14 cellular contexts compared by ENCODE assay signal in the genomic region with DNA sequence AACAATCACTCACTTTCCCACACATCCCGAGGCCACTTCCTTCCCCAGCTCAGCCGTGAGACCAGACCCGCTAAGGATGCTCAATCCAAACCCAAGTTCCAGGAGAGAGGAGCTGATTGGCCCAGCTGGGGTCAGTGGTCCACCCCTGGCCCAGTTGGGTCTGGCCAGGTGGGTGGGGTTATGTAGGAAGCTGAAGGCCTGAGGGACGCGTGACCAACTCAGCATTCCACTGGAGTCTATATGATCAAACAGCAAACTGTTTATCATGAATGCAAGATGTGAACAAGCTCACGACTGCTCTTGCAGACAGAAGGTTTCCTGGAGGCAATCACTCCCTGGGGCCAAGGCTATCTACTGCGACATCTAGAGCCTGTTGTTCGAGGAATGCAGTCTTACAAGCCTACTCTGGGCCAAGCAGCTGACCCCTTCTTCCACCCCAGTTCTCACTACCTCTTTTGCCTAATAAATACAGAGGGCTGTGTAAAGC. TPM values are rescaled to one million over a fixed set of nuclear protein-coding genes. Genes with fewer than 3 reads are reported as not detected.
DNase-seq lines count a peak whose midpoint lies in the region; ATAC-seq and TF ChIP-seq lines count a peak whose summit lies in the region.
"Had no signal": no experiment of that assay in that cellular context is flagged by ENCODE, and none has a peak within 500 bp of the region (broad histone marks: within the 10 kb centered on the region; RNA-seq: fewer than 3 reads in every experiment).

No MANE protein-coding gene starts in this region.

- POLR2A ChIA-PET in OCI-LY7 (lab: Charles Lee), result interaction anchor here (0.5 to 2.5 kb wide), 5 partner anchors 17 to 365 kb away, joined by 3 to 20 read pairs (median 6); no protein-coding TSS in a partner anchor

- H4K20me1 ChIP-seq in OCI-LY7 (ENCODE audit: insufficient read depth, low read length), result no peaks in the 10 kb centered on the region

- H3K4me1 Mint-ChIP-seq in activated naive CD4-positive, alpha-beta T cell treated with anti-CD3 and anti-CD28 coated beads, Interleukin-2, amount 50 U/mL, for 24 hours, result peaks cover 29% of the 10 kb centered on the region
- peaks cover 46% of the 10 kb centered on the region for H3K4me1 Mint-ChIP-seq in dendritic cell treated with granulocyte-macrophage colony-stimulating factor and Interleukin-4, amounts not matched to agents 40 ng/mL and 50 ng/mL, for 4 days (ENCODE audit: low read depth)

- no peak overlapping the region for H3K4me3 Mint-ChIP-seq in activated naive CD4-positive, alpha-beta T cell treated with anti-CD3 and anti-CD28 coated beads, Interleukin-2, amount 50 U/mL, for 24 hours
- peak overlapping the region; percentile 2 for H3K4me3 Mint-ChIP-seq in dendritic cell treated with granulocyte-macrophage colony-stimulating factor and Interleukin-4, amounts not matched to agents 40 ng/mL and 50 ng/mL, for 4 days

- H3K27me3 Mint-ChIP-seq in activated naive CD4-positive, alpha-beta T cell treated with anti-CD3 and anti-CD28 coated beads, Interleukin-2, amount 50 U/mL, for 24 hours, result no peaks in the 10 kb centered on the region
- peaks cover 1% of the 10 kb centered on the region for H3K27me3 Mint-ChIP-seq in dendritic cell treated with granulocyte-macrophage colony-stimulating factor and Interleukin-4, amounts not matched to agents 40 ng/mL and 50 ng/mL, for 4 days
- H3K27me3 Mint-ChIP-seq: stimulated activated naive CD8-positive, alpha-beta T cell treated with anti-CD3 and anti-CD28 coated beads, Interleukin-15, amount 100 ng/mL, for 72 hours had no signal

- H3K4me3 ChIP-seq in OCI-LY7 (ENCODE audit: low read depth, low read length, poor library complexity, severe bottlenecking) (no peak overlapping the region), thymus (ENCODE audit: low read length) (no peak overlapping the region)
- H3K4me3 ChIP-seq: SJCRH30, vagina had no signal

- intact Hi-C loops in OCI-LY7 (cut with micrococcal nuclease; ENCODE audit: unreplicated experiment), result loop anchor here (5.0 kb wide), 1 partner anchor 372 kb away; no protein-coding TSS in a partner anchor
- intact Hi-C loops in dendritic cell treated with granulocyte-macrophage colony-stimulating factor and Interleukin-4, amounts not matched to agents 40 ng/mL and 50 ng/mL, for 4 days (cut with micrococcal nuclease), result loop anchor here (5.0 kb wide), 1 partner anchor 242 kb away; the partner anchor contains the start of gene POMT1

- peak overlapping the region; percentile 60 for H3K4me2 ChIP-seq in OCI-LY7 (ENCODE audit: low read length)

- H3K9me2 ChIP-seq in OCI-LY7 (ENCODE audit: insufficient read depth, low read length), result no peaks in the 10 kb centered on the region

- peak overlapping the region; percentile 22; the same call in 1 of the 2 replicates for H2AFZ ChIP-seq in OCI-LY7 (ENCODE audit: low read length)

- H3K9me3 ChIP-seq in OCI-LY7 (ENCODE audit: low read length) (no peaks in the 10 kb centered on the region), thymus (ENCODE audit: control insufficient read depth) (no peaks in the 10 kb centered on the region)
- H3K9me3 ChIP-seq: SJCRH30, vagina had no signal

- no peak for ATAC-seq in HG03097 (IDR thresholded peaks at IDR 0.05; ENCODE audit: low FRiP score, unreplicated experiment)
- ATAC-seq: stimulated activated naive CD8-positive, alpha-beta T cell treated with anti-CD3 and anti-CD28 coated beads, Interleukin-15, amount 100 ng/mL, for 72 hours had no signal

- no peaks in the 10 kb centered on the region for H3K79me2 ChIP-seq in OCI-LY7 (ENCODE audit: insufficient read depth, low read depth, low read length)

- CTCF ChIA-PET in OCI-LY7 (lab: Charles Lee; ENCODE audit: unreplicated experiment), result no interaction called here

- no peak for TF ChIP-seq CTCF in OCI-LY7 (conservative IDR thresholded peaks at IDR 0.05; ENCODE audit: low read length)

- H3K27ac ChIP-seq in OCI-LY7 (ENCODE audit: low read depth, low read length, poor library complexity, severe bottlenecking) (peak overlapping the region; percentile 83), thymus (ENCODE audit: low read depth) (peak overlapping the region; percentile 64)
- H3K27ac ChIP-seq: SJCRH30, vagina had no signal

- DNase-seq in activated naive CD4-positive, alpha-beta T cell treated with Interleukin-2 at 50 U/mL for 16 hours, result no peak
- DNase-seq in OCI-LY7 (ENCODE audit: low spot score) (no peak), NCI-H748 (lab: John Stamatoyannopoulos, UW; ENCODE audit: unreplicated experiment) (no peak), RKO (ENCODE audit: low spot score) (no peak)
- DNase-seq: cerebellar nuclear complex; Karpas-422; NCI-H345; SJCRH30; stimulated activated naive CD8-positive, alpha-beta T cell treated with anti-CD3 and anti-CD28 coated beads, Interleukin-15, amount 100 ng/mL, for 72 hours had no signal

- peaks cover 87% of the 10 kb centered on the region for H3K4me1 ChIP-seq in OCI-LY7 (ENCODE audit: insufficient read depth, low read length, poor library complexity, severe bottlenecking)
- no peaks in the 10 kb centered on the region for H3K4me1 ChIP-seq in thymus (ENCODE audit: control insufficient read depth, insufficient read depth, low read length)
- H3K4me1 ChIP-seq: SJCRH30 had no signal

- H3K36me3 ChIP-seq in OCI-LY7 (ENCODE audit: insufficient read depth, low read length) (no peaks in the 10 kb centered on the region), thymus (ENCODE audit: control insufficient read depth, insufficient read depth) (no peaks in the 10 kb centered on the region)
- H3K36me3 ChIP-seq: SJCRH30, vagina had no signal

- peak overlapping the region; percentile 8 for H3K27ac Mint-ChIP-seq in activated naive CD4-positive, alpha-beta T cell treated with anti-CD3 and anti-CD28 coated beads, Interleukin-2, amount 50 U/mL, for 24 hours
- peak overlapping the region; percentile 81 for H3K27ac Mint-ChIP-seq in dendritic cell treated with granulocyte-macrophage colony-stimulating factor and Interleukin-4, amounts not matched to agents 40 ng/mL and 50 ng/mL, for 4 days

- no peaks in the 10 kb centered on the region for H3K27me3 ChIP-seq in thymus (ENCODE audit: control insufficient read depth, insufficient read depth)
- H3K27me3 ChIP-seq: SJCRH30, vagina had no signal

- no peaks in the 10 kb centered on the region for H3K9me3 Mint-ChIP-seq in activated naive CD4-positive, alpha-beta T cell treated with anti-CD3 and anti-CD28 coated beads, Interleukin-2, amount 50 U/mL, for 24 hours
- no peaks in the 10 kb centered on the region for H3K9me3 Mint-ChIP-seq in dendritic cell treated with granulocyte-macrophage colony-stimulating factor and Interleukin-4, amounts not matched to agents 40 ng/mL and 50 ng/mL, for 4 days
- H3K9me3 Mint-ChIP-seq: stimulated activated naive CD8-positive, alpha-beta T cell treated with anti-CD3 and anti-CD28 coated beads, Interleukin-15, amount 100 ng/mL, for 72 hours had no signal

- H3K36me3 Mint-ChIP-seq in activated naive CD4-positive, alpha-beta T cell treated with anti-CD3 and anti-CD28 coated beads, Interleukin-2, amount 50 U/mL, for 24 hours, result no peaks in the 10 kb centered on the region
- H3K36me3 Mint-ChIP-seq in dendritic cell treated with granulocyte-macrophage colony-stimulating factor and Interleukin-4, amounts not matched to agents 40 ng/mL and 50 ng/mL, for 4 days (ENCODE audit: low read depth), result no peaks in the 10 kb centered on the region

- 79% methylated on average over 8 of the region's 8 CpGs for WGBS in thymus

- BruUV-seq in OCI-LY7 (replicated peaks; lab: Mats Ljungman, UMichigan), result no TSS peak

RNA-seq across cellular contexts. Expression of gene RAPGEF1, which starts 4.9 kb away (rescaled TPM):
- total RNA-seq in OCI-LY7 (2014; rRNA removed; shearing (Covaris generic)), result 114 and 118 TPM in 2 replicates
- total RNA-seq in OCI-LY7 (2022), result 243 and 277 TPM in 2 replicates
- polyA plus RNA-seq in thymus, result 25.9 TPM
